ENCODE assay signal across 14 cellular contexts in genomic region chr1:161137881-161138280, GRCh38.
"Had no signal": no experiment of that assay in that cellular context is flagged by ENCODE, and none has a peak within 500 bp of the region (broad histone marks: within the 10 kb centered on the region; RNA-seq: fewer than 3 reads in every experiment).

No MANE protein-coding gene starts in this region.

- H3K27me3 ChIP-seq: gastroesophageal sphincter had no signal

- ATAC-seq: activated CD4-positive, alpha-beta T cell treated with anti-CD3 and anti-CD28 coated beads for 36 hours; gastroesophageal sphincter; mucosa of descending colon; natural killer cell treated with Interleukin-12 subunit alpha and Interleukin-12 subunit beta and Interleukin-15 and Interleukin-18, amount 100 ng/mL, for 72 hours; psoas muscle; sciatic nerve; stimulated activated naive CD8-positive, alpha-beta T cell treated with anti-CD3 and anti-CD28 coated beads, Interleukin-15, Interleukin-2, amounts not matched to agents 100 U/mL and 50 U/mL, for 24 hours had no signal

- H3K27ac ChIP-seq: coronary artery, psoas muscle had no signal

- H3K9me3 ChIP-seq: gastroesophageal sphincter, mucosa of descending colon, psoas muscle had no signal

- H3K36me3 Mint-ChIP-seq: natural killer cell treated with Interleukin-12 subunit alpha and Interleukin-12 subunit beta and Interleukin-15 and Interleukin-18, amount 100 ng/mL, for 72 hours had no signal

- H3K9me3 Mint-ChIP-seq: natural killer cell treated with Interleukin-12 subunit alpha and Interleukin-12 subunit beta and Interleukin-15 and Interleukin-18, amount 100 ng/mL, for 72 hours had no signal

- DNase-seq: activated CD4-positive, alpha-beta T cell treated with anti-CD3 and anti-CD28 coated beads for 36 hours; activated naive CD4-positive, alpha-beta T cell treated with Interleukin-2 at 50 U/mL for 16 hours; caudate nucleus; effector CD8-positive, alpha-beta T cell; kidney glomerular epithelial cell; mucosa of descending colon; psoas muscle; stimulated activated CD4-positive, alpha-beta T cell treated with anti-CD3 and anti-CD28 coated beads, Interleukin-12 subunit alpha, Interleukin-12 subunit beta, amount 100 ng/mL, for 4 hours; stimulated activated naive CD8-positive, alpha-beta T cell treated with anti-CD3 and anti-CD28 coated beads, Interleukin-15, Interleukin-2, amounts not matched to agents 100 U/mL and 50 U/mL, for 24 hours; T1000 had no signal

- H3K27me3 Mint-ChIP-seq: activated CD4-positive, alpha-beta T cell treated with anti-CD3 and anti-CD28 coated beads for 36 hours; natural killer cell treated with Interleukin-12 subunit alpha and Interleukin-12 subunit beta and Interleukin-15 and Interleukin-18, amount 100 ng/mL, for 72 hours had no signal

- H3K36me3 ChIP-seq: gastroesophageal sphincter had no signal

- H3K4me3 Mint-ChIP-seq: activated CD4-positive, alpha-beta T cell treated with anti-CD3 and anti-CD28 coated beads for 36 hours; natural killer cell treated with Interleukin-12 subunit alpha and Interleukin-12 subunit beta and Interleukin-15 and Interleukin-18, amount 100 ng/mL, for 72 hours had no signal

- H3K27ac Mint-ChIP-seq: natural killer cell treated with Interleukin-12 subunit alpha and Interleukin-12 subunit beta and Interleukin-15 and Interleukin-18, amount 100 ng/mL, for 72 hours had no signal

- H3K4me3 ChIP-seq: coronary artery, gastroesophageal sphincter, mucosa of descending colon, psoas muscle had no signal
